Comparison of ENCODE assay signal across 8 cellular contexts in genomic region chr11:83006877-83007330, GRCh38.
DNase-seq lines count a peak whose midpoint lies in the region; ATAC-seq, FAIRE-seq and TF ChIP-seq lines count a peak whose summit lies in the region.

No MANE protein-coding gene starts in this region.

- H3K4me3 Mint-ChIP-seq in T-cell: no peak overlapping the region

- no peaks in the 10 kb centered on the region for H3K27me3 Mint-ChIP-seq in T-cell

- DNase-seq in right cardiac atrium: no peak
- no peak for DNase-seq in Right ventricle myocardium superior
- no peak for DNase-seq in T-cell
- peak in 4 of 6 donors; percentile 25 to 62 (median 48) for DNase-seq in pancreas
- DNase-seq in NCI-H1436 treated with DMSO at 0.1 percent for 48 hours (lab: John Stamatoyannopoulos, UW): no peak
- no peak for DNase-seq in hepatic stellate cell (ENCODE audit: low spot score)
- no peak for DNase-seq in coronary artery (ENCODE audit: low spot score)

- H3K27ac Mint-ChIP-seq in T-cell: peak overlapping the region; percentile 2 to 3

- TF ChIP-seq CTCF in pancreas (IDR thresholded peaks at IDR 0.05) (no peak), coronary artery (IDR thresholded peaks at IDR 0.05) (no peak)

- POLR2A ChIA-PET in T-cell (lab: Charles Lee): interaction anchor here in 1 of 2 donors (0.6 kb wide), 1 partner anchor 1595 kb away, joined by 3 read pairs; no protein-coding TSS in a partner anchor

- H3K9me3 Mint-ChIP-seq in T-cell: no peaks in the 10 kb centered on the region

- ATAC-seq in right cardiac atrium: no peak
- ATAC-seq in Right ventricle myocardium superior (ENCODE audit: poor library complexity): no peak
- ATAC-seq in HG02943 (IDR thresholded peaks at IDR 0.05; ENCODE audit: low read depth, unreplicated experiment): peak; percentile 62
- no peak for ATAC-seq in T-cell (replicated peaks in 1 of 4)
- peak; percentile 56 to 88 (median 84) for ATAC-seq in pancreas

- H3K36me3 ChIP-seq in pancreas: no peaks in the 10 kb centered on the region

- H3K9me3 ChIP-seq in right cardiac atrium (ENCODE audit: control insufficient read depth, low read length): no peaks in the 10 kb centered on the region
- no peaks in the 10 kb centered on the region for H3K9me3 ChIP-seq in pancreas

- H3K4me1 Mint-ChIP-seq in T-cell: peaks cover 45 to 50% (median 46%) of the 10 kb centered on the region in 3 donors

- H3K27ac ChIP-seq in right cardiac atrium (ENCODE audit: low read length) (peak overlapping the region; percentile 58), pancreas (no peak overlapping the region), coronary artery (no peak overlapping the region)

- H3K4me3 ChIP-seq in right cardiac atrium (ENCODE audit: low read length): no peak overlapping the region
- no peak overlapping the region for H3K4me3 ChIP-seq in pancreas
- H3K4me3 ChIP-seq in coronary artery: no peak overlapping the region

- H3K36me3 Mint-ChIP-seq in T-cell: peaks cover 12% of the 10 kb centered on the region

- H3K27me3 ChIP-seq in right cardiac atrium (ENCODE audit: control insufficient read depth, insufficient read depth): no peaks in the 10 kb centered on the region
- no peaks in the 10 kb centered on the region for H3K27me3 ChIP-seq in pancreas

- intact Hi-C loops in right cardiac atrium (cut with DNase I) (no loop called here), Right ventricle myocardium superior (cut with DNase I) (no loop called here), pancreas (cut with DNase I) (no loop called here)

- CTCF ChIA-PET in T-cell (lab: Charles Lee): no interaction called here

- H3K4me1 ChIP-seq in right cardiac atrium (ENCODE audit: control insufficient read depth, insufficient read depth, low read length) (peaks cover 11% of the 10 kb centered on the region), pancreas (peaks cover 18 to 32% (median 26%) of the 10 kb centered on the region in 3 donors)

- FAIRE-seq in pancreas (lab: Jason Lieb, UNC): no peak

- WGBS in right cardiac atrium: 60% methylated on average over 1 of the region's 1 CpG
- WGBS in pancreas, 2 donors: 0 to 28% methylated on average over 1 of the region's 1 CpG

Comparison
In these comparisons a context has a peak if more than half of its experiments do, and no peak if none do; other contexts are left out.
1. ATAC-seq: peak in HG02943 (single experiment) and pancreas (4 of 4); none in right cardiac atrium (0 of 2), Right ventricle myocardium superior (single experiment) and T-cell (0 of 4).
2. DNase-seq: peak in pancreas (4 of 6); none in right cardiac atrium (0 of 3), Right ventricle myocardium superior (single experiment), T-cell (0 of 34), NCI-H1436 treated with DMSO at 0.1 percent for 48 hours (single experiment), hepatic stellate cell (single experiment) and coronary artery (single experiment).